ENCODE assay signal across 2 cellular contexts in genomic region chr7:51292596-51292995, GRCh38.
TF ChIP-seq lines count a peak whose summit lies in the region.

No MANE protein-coding gene starts in this region.

TF ChIP-seq in GM23338, 12 proteins besides CTCF, POLR2A, EP300 and RAD21:
- TF ChIP-seq, protein P1, sequence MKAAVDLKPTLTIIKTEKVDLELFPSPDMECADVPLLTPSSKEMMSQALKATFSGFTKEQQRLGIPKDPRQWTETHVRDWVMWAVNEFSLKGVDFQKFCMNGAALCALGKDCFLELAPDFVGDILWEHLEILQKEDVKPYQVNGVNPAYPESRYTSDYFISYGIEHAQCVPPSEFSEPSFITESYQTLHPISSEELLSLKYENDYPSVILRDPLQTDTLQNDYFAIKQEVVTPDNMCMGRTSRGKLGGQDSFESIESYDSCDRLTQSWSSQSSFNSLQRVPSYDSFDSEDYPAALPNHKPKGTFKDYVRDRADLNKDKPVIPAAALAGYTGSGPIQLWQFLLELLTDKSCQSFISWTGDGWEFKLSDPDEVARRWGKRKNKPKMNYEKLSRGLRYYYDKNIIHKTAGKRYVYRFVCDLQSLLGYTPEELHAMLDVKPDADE (IDR thresholded peaks at IDR 0.05), result no peak
- TF ChIP-seq POLR2AphosphoS5 (IDR thresholded peaks at IDR 0.05; ENCODE audit: low read depth), result no peak
- TF ChIP-seq ZNF331 (CRISPR knock-in tag; IDR thresholded peaks at IDR 0.05; ENCODE audit: low read depth), result no peak

TF ChIP-seq in IMR-90, 13 proteins besides CTCF, POLR2A, EP300 and RAD21:
- no peak for TF ChIP-seq NFE2L2 (IDR thresholded peaks at IDR 0.05; ENCODE audit: low read depth, low read length)
- TF ChIP-seq CEBPB (IDR thresholded peaks at IDR 0.05; ENCODE audit: low read depth, low read length), result no peak
- no peak for TF ChIP-seq ELK1 (IDR thresholded peaks at IDR 0.05; ENCODE audit: borderline replicate concordance, low read depth, low read length)
- TF ChIP-seq MAZ (IDR thresholded peaks at IDR 0.05; ENCODE audit: borderline replicate concordance, low read depth, low read length), result no peak
- no peak for TF ChIP-seq FOS (IDR thresholded peaks at IDR 0.05; ENCODE audit: low read depth, low read length)
- no peak for TF ChIP-seq USF2 (IDR thresholded peaks at IDR 0.05; ENCODE audit: low read depth, low read length)
- TF ChIP-seq MXI1 (IDR thresholded peaks at IDR 0.05; ENCODE audit: borderline replicate concordance, low read depth, low read length), result no peak
- no peak for TF ChIP-seq RCOR1 (IDR thresholded peaks at IDR 0.05; ENCODE audit: insufficient replicate concordance, low read length)
- TF ChIP-seq SMC3 (IDR thresholded peaks at IDR 0.05; ENCODE audit: low read depth, low read length), result no peak
- TF ChIP-seq RFX5 (IDR thresholded peaks at IDR 0.05; ENCODE audit: low read depth, low read length), result no peak
- no peak for TF ChIP-seq CHD1 (IDR thresholded peaks at IDR 0.05; ENCODE audit: low read depth, low read length)
TF ChIP-seq in IMR-90: peak in this region for 0.
